ENCODE assay signal across 8 cellular contexts in genomic region chr15:99961011-99961441, GRCh38.
A peak's percentile ranks its signal among the peaks of the same experiment; 100 is the strongest.
DNase-seq lines count a peak whose midpoint lies in the region; ATAC-seq, FAIRE-seq and TF ChIP-seq lines count a peak whose summit lies in the region.

No MANE protein-coding gene starts in this region.

- intact Hi-C loops in natural killer cell (cut with micrococcal nuclease), result no loop called here

- no peaks in the 10 kb centered on the region for H3K36me3 Mint-ChIP-seq in natural killer cell
- H3K36me3 Mint-ChIP-seq in natural killer cell treated with Interleukin-12 subunit alpha and Interleukin-12 subunit beta and Interleukin-15 and Interleukin-18, amount 100 ng/mL, for 72 hours, result no peaks in the 10 kb centered on the region
- H3K36me3 Mint-ChIP-seq in astrocyte (ENCODE audit: low read depth, unreplicated experiment), result peaks cover 4% of the 10 kb centered on the region
- no peaks in the 10 kb centered on the region for H3K36me3 Mint-ChIP-seq in type B pancreatic cell
- no peaks in the 10 kb centered on the region for H3K36me3 Mint-ChIP-seq in stimulated activated naive B cell treated with anti-CD40 and anti-IgM and Interleukin-4, amounts not matched to agents 10 μg/mL and 1 μg/mL and 100 μg/mL, for 72 hours

- H3K9me3 Mint-ChIP-seq in natural killer cell, result no peaks in the 10 kb centered on the region
- H3K9me3 Mint-ChIP-seq in natural killer cell treated with Interleukin-12 subunit alpha and Interleukin-12 subunit beta and Interleukin-15 and Interleukin-18, amount 100 ng/mL, for 72 hours, result no peaks in the 10 kb centered on the region
- H3K9me3 Mint-ChIP-seq in astrocyte (ENCODE audit: unreplicated experiment), result peaks cover 8% of the 10 kb centered on the region
- no peaks in the 10 kb centered on the region for H3K9me3 Mint-ChIP-seq in type B pancreatic cell
- peaks cover 4 to 6% of the 10 kb centered on the region in 2 donors for H3K9me3 Mint-ChIP-seq in stimulated activated naive B cell treated with anti-CD40 and anti-IgM and Interleukin-4, amounts not matched to agents 10 μg/mL and 1 μg/mL and 100 μg/mL, for 72 hours

- no peak overlapping the region for H3K4me2 ChIP-seq in astrocyte (ENCODE audit: low read length)

- H3K4me3 Mint-ChIP-seq in natural killer cell (no peak overlapping the region), astrocyte (ENCODE audit: unreplicated experiment) (no peak overlapping the region), type B pancreatic cell (no peak overlapping the region)
- H3K4me3 Mint-ChIP-seq in natural killer cell treated with Interleukin-12 subunit alpha and Interleukin-12 subunit beta and Interleukin-15 and Interleukin-18, amount 100 ng/mL, for 72 hours, result no peak overlapping the region
- no peak overlapping the region for H3K4me3 Mint-ChIP-seq in stimulated activated naive B cell treated with anti-CD40 and anti-IgM and Interleukin-4, amounts not matched to agents 10 μg/mL and 1 μg/mL and 100 μg/mL, for 72 hours

- H3K27me3 Mint-ChIP-seq in natural killer cell (ENCODE audit: low read depth in 2 of 2), result peaks cover 18 to 25% of the 10 kb centered on the region in 2 donors
- H3K27me3 Mint-ChIP-seq in natural killer cell treated with Interleukin-12 subunit alpha and Interleukin-12 subunit beta and Interleukin-15 and Interleukin-18, amount 100 ng/mL, for 72 hours, result peaks cover 18 to 27% of the 10 kb centered on the region in 2 donors
- H3K27me3 Mint-ChIP-seq in astrocyte (ENCODE audit: low read depth, unreplicated experiment), result peaks cover 35% of the 10 kb centered on the region
- peaks cover 14% of the 10 kb centered on the region for H3K27me3 Mint-ChIP-seq in type B pancreatic cell
- H3K27me3 Mint-ChIP-seq in stimulated activated naive B cell treated with anti-CD40 and anti-IgM and Interleukin-4, amounts not matched to agents 10 μg/mL and 1 μg/mL and 100 μg/mL, for 72 hours, result peaks cover 32 to 37% of the 10 kb centered on the region in 2 donors

- no peak for ATAC-seq in natural killer cell
- ATAC-seq in natural killer cell treated with Interleukin-12 subunit alpha and Interleukin-12 subunit beta and Interleukin-15 and Interleukin-18, amount 100 ng/mL, for 72 hours, result no peak
- ATAC-seq in stimulated activated naive B cell treated with anti-CD40 and anti-IgM and Interleukin-4, amounts not matched to agents 10 μg/mL and 1 μg/mL and 100 μg/mL, for 72 hours (replicated peaks), result no peak

- no peaks in the 10 kb centered on the region for H3K36me3 ChIP-seq in astrocyte (ENCODE audit: insufficient read depth, low read length)

- no peak overlapping the region for H3K27ac ChIP-seq in astrocyte (ENCODE audit: low read depth, low read length)

- H3K4me1 ChIP-seq in astrocyte (ENCODE audit: insufficient read depth, low read length), result no peaks in the 10 kb centered on the region

- no peak for TF ChIP-seq CTCF in natural killer cell (IDR thresholded peaks at IDR 0.05)
- TF ChIP-seq CTCF in astrocyte (IDR thresholded peaks at IDR 0.05; ENCODE audit: insufficient read depth, low read depth, low read length), result peak; percentile 22
- TF ChIP-seq CTCF in type B pancreatic cell (conservative IDR thresholded peaks at IDR 0.05), result peak; percentile 57

- FAIRE-seq in astrocyte (lab: Jason Lieb, UNC), result no peak

- no peak overlapping the region for H2AFZ ChIP-seq in astrocyte (ENCODE audit: low read depth, low read length)

- peaks cover 3% of the 10 kb centered on the region for H3K27me3 ChIP-seq in astrocyte (ENCODE audit: insufficient read depth, low read length)

- H3K9me3 ChIP-seq in astrocyte (ENCODE audit: insufficient read depth, low read depth, low read length), result no peaks in the 10 kb centered on the region

- H3K79me2 ChIP-seq in astrocyte (ENCODE audit: insufficient read depth, low read length), result no peaks in the 10 kb centered on the region

- DNase-seq in natural killer cell, result peak; percentile 7
- no peak for DNase-seq in natural killer cell treated with Interleukin-12 subunit alpha and Interleukin-12 subunit beta and Interleukin-15 and Interleukin-18, amount 100 ng/mL, for 72 hours (ENCODE audit: low spot score)
- no peak for DNase-seq in astrocyte (ENCODE audit: low read depth)
- peak; percentile 41 for DNase-seq in inferior parietal cortex (ENCODE audit: extremely low spot score)
- peak; percentile 48 for DNase-seq in type B pancreatic cell (ENCODE audit: extremely low spot score, unreplicated experiment)
- no peak for DNase-seq in stimulated activated naive B cell treated with anti-CD40 and anti-IgM and Interleukin-4, amounts not matched to agents 10 μg/mL and 1 μg/mL and 100 μg/mL, for 72 hours
- no peak for DNase-seq in NCI-H2029 treated with DMSO at 0.1 percent for 48 hours (lab: John Stamatoyannopoulos, UW)
- no peak for DNase-seq in LoVo (ENCODE audit: low spot score)

- no peak overlapping the region for H3K27ac Mint-ChIP-seq in natural killer cell
- no peak overlapping the region for H3K27ac Mint-ChIP-seq in natural killer cell treated with Interleukin-12 subunit alpha and Interleukin-12 subunit beta and Interleukin-15 and Interleukin-18, amount 100 ng/mL, for 72 hours
- H3K27ac Mint-ChIP-seq in astrocyte (ENCODE audit: unreplicated experiment), result peak overlapping the region; percentile 23
- H3K27ac Mint-ChIP-seq in type B pancreatic cell, result no peak overlapping the region
- no peak overlapping the region for H3K27ac Mint-ChIP-seq in stimulated activated naive B cell treated with anti-CD40 and anti-IgM and Interleukin-4, amounts not matched to agents 10 μg/mL and 1 μg/mL and 100 μg/mL, for 72 hours

- no peak overlapping the region for H3K9ac ChIP-seq in astrocyte (ENCODE audit: low read length)

- H3K4me3 ChIP-seq in astrocyte (ENCODE audit: insufficient read depth, low read depth, low read length), result no peak overlapping the region

- H3K4me1 Mint-ChIP-seq in natural killer cell (no peaks in the 10 kb centered on the region), astrocyte (ENCODE audit: low read depth, unreplicated experiment) (no peaks in the 10 kb centered on the region), type B pancreatic cell (ENCODE audit: unreplicated experiment) (peaks cover 3% of the 10 kb centered on the region)
- no peaks in the 10 kb centered on the region for H3K4me1 Mint-ChIP-seq in natural killer cell treated with Interleukin-12 subunit alpha and Interleukin-12 subunit beta and Interleukin-15 and Interleukin-18, amount 100 ng/mL, for 72 hours (ENCODE audit: low read depth in 2 of 2)
- H3K4me1 Mint-ChIP-seq in stimulated activated naive B cell treated with anti-CD40 and anti-IgM and Interleukin-4, amounts not matched to agents 10 μg/mL and 1 μg/mL and 100 μg/mL, for 72 hours, result no peaks in the 10 kb centered on the region

- H4K20me1 ChIP-seq in astrocyte (ENCODE audit: insufficient read depth, low read length), result no peaks in the 10 kb centered on the region

Comparison
In these comparisons a context has a peak if more than half of its experiments do, and no peak if none do; other contexts are left out.
1. DNase-seq: peak in natural killer cell (single experiment), inferior parietal cortex (single experiment) and type B pancreatic cell (single experiment); none in natural killer cell treated with Interleukin-12 subunit alpha and Interleukin-12 subunit beta and Interleukin-15 and Interleukin-18, amount 100 ng/mL, for 72 hours (single experiment), astrocyte (single experiment), stimulated activated naive B cell treated with anti-CD40 and anti-IgM and Interleukin-4, amounts not matched to agents 10 μg/mL and 1 μg/mL and 100 μg/mL, for 72 hours (single experiment), NCI-H2029 treated with DMSO at 0.1 percent for 48 hours (single experiment) and LoVo (single experiment).